In the genomic region with DNA sequence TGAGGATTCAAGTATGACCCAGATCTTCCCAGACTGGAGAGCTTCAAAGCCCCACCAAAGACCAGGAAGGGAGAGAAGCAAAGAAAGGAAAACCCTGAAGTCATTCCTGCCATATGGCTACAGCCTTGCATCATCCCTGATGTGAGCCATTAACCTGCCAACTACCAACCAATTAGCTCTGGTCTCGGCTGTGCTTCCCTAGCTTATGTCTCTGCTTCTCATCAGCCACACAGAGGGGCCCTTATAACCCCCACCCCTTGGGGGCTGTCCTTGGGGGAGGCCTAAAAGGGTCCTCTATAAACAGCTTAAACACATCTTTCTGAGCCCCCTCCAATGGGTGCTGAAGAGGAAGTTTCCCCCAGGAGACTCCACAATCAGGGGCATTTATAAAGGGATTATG, we compare ENCODE assay signal across 19 cellular contexts. TPM values are rescaled to one million over a fixed set of nuclear protein-coding genes. Genes with fewer than 3 reads are reported as not detected.
"Had no signal": no experiment of that assay in that cellular context is flagged by ENCODE, and none has a peak within 500 bp of the region (broad histone marks: within the 10 kb centered on the region; RNA-seq: fewer than 3 reads in every experiment).

No MANE protein-coding gene starts in this region.

- H3K4me3 ChIP-seq: body of pancreas, colonic mucosa, gastrocnemius medialis, heart left ventricle, psoas muscle, skin epidermis had no signal

- H3K27me3 ChIP-seq: body of pancreas, colonic mucosa, gastrocnemius medialis, heart left ventricle had no signal

- H3K36me3 ChIP-seq: colonic mucosa, gastrocnemius medialis, heart left ventricle had no signal

- DNase-seq: activated CD4-positive, alpha-beta memory T cell treated with anti-CD3 and anti-CD28 coated beads, Interleukin-2, amount 10 ng/mL, durations not matched to agents 7 days and 5 days; activated CD4-positive, alpha-beta T cell treated with anti-CD3 and anti-CD28 coated beads for 48 hours; activated CD4-positive, CD25-positive, alpha-beta regulatory T cell; activated naive CD4-positive, alpha-beta T cell treated with anti-CD3 and anti-CD28 coated beads for 36 hours; activated T-cell treated with anti-CD3 and anti-CD28 coated beads, Interleukin-2, amount 50 U/mL, for 24 hours; body of pancreas; colonic mucosa; gastrocnemius medialis; heart left ventricle; kidney glomerular epithelial cell; left ventricle myocardium superior; naive thymus-derived CD8-positive, alpha-beta T cell; psoas muscle; right cardiac atrium; stimulated activated naive CD8-positive, alpha-beta T cell treated with anti-CD3 and anti-CD28 coated beads, Interleukin-15, amount 100 ng/mL, for 72 hours; T-helper 9 cell had no signal

- H3K9me3 ChIP-seq: colonic mucosa, gastrocnemius medialis, psoas muscle had no signal

- ATAC-seq: body of pancreas; gastrocnemius medialis; heart left ventricle; left ventricle myocardium superior; naive thymus-derived CD8-positive, alpha-beta T cell; psoas muscle; right cardiac atrium; stimulated activated naive CD8-positive, alpha-beta T cell treated with anti-CD3 and anti-CD28 coated beads, Interleukin-15, amount 100 ng/mL, for 72 hours had no signal

- H3K27ac ChIP-seq: body of pancreas, colonic mucosa, gastrocnemius medialis, heart left ventricle, psoas muscle, skin epidermis had no signal

RNA-seq across cellular contexts. Expression of a gene that starts 52.8 kb away (rescaled TPM):
- total RNA-seq: activated CD4-positive, alpha-beta memory T cell treated with anti-CD3 and anti-CD28 coated beads, Interleukin-2, amount 10 ng/mL, durations not matched to agents 7 days and 5 days; activated naive CD4-positive, alpha-beta T cell treated with anti-CD3 and anti-CD28 coated beads for 36 hours; gastrocnemius medialis; left ventricle myocardium superior; osteocyte; temporal lobe had no signal
